ENCODE assay signal across 8 cellular contexts in the genomic region with DNA sequence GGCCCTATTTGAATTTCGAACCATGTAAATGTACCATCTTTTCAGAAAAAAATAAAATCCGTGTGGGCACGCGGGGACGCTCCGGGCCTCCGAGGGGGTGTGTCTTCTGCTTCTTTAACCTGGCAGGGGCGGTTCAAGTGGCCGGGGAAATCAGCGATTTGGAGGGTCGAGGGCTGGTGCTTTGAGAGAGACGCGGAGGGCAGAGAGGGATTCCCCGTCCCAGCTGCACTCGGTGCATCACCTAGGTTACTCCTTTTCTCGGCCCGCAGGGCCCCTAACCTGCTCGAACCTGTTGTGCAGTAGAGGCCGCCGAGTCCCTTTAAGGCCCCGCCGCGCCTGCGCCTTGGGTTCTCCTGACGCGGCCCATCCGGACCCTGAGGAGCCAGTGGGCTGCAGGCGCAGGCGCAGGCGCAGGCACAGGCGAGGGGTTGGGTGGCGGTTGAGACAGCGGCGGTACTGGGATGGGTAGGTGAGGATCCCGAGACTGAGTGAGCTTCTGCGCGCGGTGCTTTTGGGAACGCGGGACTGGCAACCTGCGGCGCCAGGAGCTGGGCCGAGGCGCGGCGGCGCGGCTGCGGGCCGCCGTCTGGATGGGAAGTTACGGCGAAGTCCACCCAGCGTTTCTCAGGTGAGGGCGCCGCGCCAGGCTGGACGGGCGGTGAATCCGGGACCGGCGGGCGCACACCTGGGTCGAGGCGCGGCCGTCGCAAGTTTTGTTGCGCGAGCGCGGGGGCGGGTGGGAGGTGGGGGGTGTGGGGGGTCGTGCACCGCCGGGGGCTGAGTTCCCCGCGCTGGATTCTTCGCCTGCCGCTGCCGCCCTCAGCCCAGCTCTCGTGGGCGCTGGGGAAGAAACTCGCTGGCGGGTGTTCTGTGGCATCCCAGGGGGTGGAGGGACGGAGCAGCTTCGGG. TPM values are rescaled to one million over a fixed set of nuclear protein-coding genes. Genes with fewer than 3 reads are reported as not detected.
DNase-seq lines count a peak whose midpoint lies in the region; ATAC-seq and TF ChIP-seq lines count a peak whose summit lies in the region.

A gene with protein sequence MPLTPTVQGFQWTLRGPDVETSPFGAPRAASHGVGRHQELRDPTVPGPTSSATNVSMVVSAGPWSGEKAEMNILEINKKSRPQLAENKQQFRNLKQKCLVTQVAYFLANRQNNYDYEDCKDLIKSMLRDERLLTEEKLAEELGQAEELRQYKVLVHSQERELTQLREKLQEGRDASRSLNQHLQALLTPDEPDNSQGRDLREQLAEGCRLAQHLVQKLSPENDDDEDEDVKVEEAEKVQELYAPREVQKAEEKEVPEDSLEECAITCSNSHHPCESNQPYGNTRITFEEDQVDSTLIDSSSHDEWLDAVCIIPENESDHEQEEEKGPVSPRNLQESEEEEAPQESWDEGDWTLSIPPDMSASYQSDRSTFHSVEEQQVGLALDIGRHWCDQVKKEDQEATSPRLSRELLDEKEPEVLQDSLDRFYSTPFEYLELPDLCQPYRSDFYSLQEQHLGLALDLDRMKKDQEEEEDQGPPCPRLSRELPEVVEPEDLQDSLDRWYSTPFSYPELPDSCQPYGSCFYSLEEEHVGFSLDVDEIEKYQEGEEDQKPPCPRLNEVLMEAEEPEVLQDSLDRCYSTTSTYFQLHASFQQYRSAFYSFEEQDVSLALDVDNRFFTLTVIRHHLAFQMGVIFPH (plus strand): TSS at position 417 of the 909 bp plus-strand sequence. CDS start 4,950 bp downstream, outside the sequence.

- H3K27me3 Mint-ChIP-seq in nephron (ENCODE audit: low read depth): peaks cover 19% of the 10 kb centered on the region

- H3K36me3 Mint-ChIP-seq in nephron (ENCODE audit: low read depth): peaks cover 3% of the 10 kb centered on the region

- peak; percentile 82 for DNase-seq in CMK (ENCODE audit: low read depth)
- no peak for DNase-seq in Jurkat, Clone E6-1 (ENCODE audit: low read depth, low spot score)
- peak; percentile 87 for DNase-seq in RWPE2 (ENCODE audit: low spot score)
- peak; percentile 79 for DNase-seq in activated T-helper 9 cell treated with anti-CD3 and anti-CD28 coated beads, Interleukin-2, amount 50 U/mL, for 16 hours (ENCODE audit: low read depth)
- peak; percentile 79 for DNase-seq in fibroblast of the aortic adventitia (ENCODE audit: low read depth)
- DNase-seq in stimulated activated naive CD4-positive, alpha-beta T cell treated with Interleukin-2 at 50 U/mL for 16 hours (lab: John Stamatoyannopoulos, UW): peak; percentile 90

- peak within 1 kb of the TSS; percentile 30 for H3K27ac ChIP-seq in RWPE2 (ENCODE audit: poor library complexity, severe bottlenecking)

- peak within 1 kb of the TSS; percentile 97 to 98 (median 98) for H3K27ac Mint-ChIP-seq in nephron

- H3K4me1 Mint-ChIP-seq in nephron: peaks cover 4% of the 10 kb centered on the region

- no peaks in the 10 kb centered on the region for H3K36me3 ChIP-seq in RWPE2 (ENCODE audit: low read depth)

- no peaks in the 10 kb centered on the region for H3K4me1 ChIP-seq in RWPE2 (ENCODE audit: insufficient read depth, poor library complexity, severe bottlenecking)

- no peaks in the 10 kb centered on the region for H3K9me3 Mint-ChIP-seq in nephron

- no peaks in the 10 kb centered on the region for H3K9me3 ChIP-seq in RWPE2 (ENCODE audit: severe bottlenecking)

- TF ChIP-seq CTCF in RWPE2 (IDR thresholded peaks at IDR 0.05; ENCODE audit: poor library complexity, severe bottlenecking) (no peak), fibroblast of the aortic adventitia (IDR thresholded peaks at IDR 0.05; ENCODE audit: insufficient read depth, low read length) (no peak), nephron (IDR thresholded peaks at IDR 0.05; ENCODE audit: unreplicated experiment in 3 of 3) (no peak)

- H3K4me3 Mint-ChIP-seq in nephron: peak within 1 kb of the TSS; percentile 98

- ATAC-seq in GM21390 (IDR thresholded peaks at IDR 0.05; ENCODE audit: unreplicated experiment) (peak; percentile 88), RWPE2 (ENCODE audit: low read depth) (peak; percentile 94)

- peak within 1 kb of the TSS; percentile 36 for H3K4me3 ChIP-seq in Jurkat, Clone E6-1 (ENCODE audit: low read length)
- peak within 1 kb of the TSS; percentile 50 for H3K4me3 ChIP-seq in RWPE2 (ENCODE audit: severe bottlenecking)
- peak within 1 kb of the TSS; percentile 85 for H3K4me3 ChIP-seq in fibroblast of the aortic adventitia (ENCODE audit: low read depth, low read length)

- no peaks in the 10 kb centered on the region for H3K27me3 ChIP-seq in RWPE2 (ENCODE audit: insufficient read depth, poor library complexity, severe bottlenecking)

RNA-seq across cellular contexts. Expression of the gene that starts here (rescaled TPM):
- polyA plus RNA-seq in Jurkat, Clone E6-1 (2012; ENCODE audit: insufficient read depth, insufficient read length): 4.8 TPM
- 13.6 and 18.2 TPM in 2 replicates for total RNA-seq in fibroblast of the aortic adventitia (ENCODE audit: low replicate concordance)
